Comparison of ENCODE assay signal across 9 cellular contexts in genomic region chrX:22060451-22060940, GRCh38. TPM values are rescaled to one million over a fixed set of nuclear protein-coding genes. Genes with fewer than 3 reads are reported as not detected.
DNase-seq lines count a peak whose midpoint lies in the region; ATAC-seq, FAIRE-seq and TF ChIP-seq lines count a peak whose summit lies in the region.
"Had no signal": no experiment of that assay in that cellular context is flagged by ENCODE, and none has a peak within 500 bp of the region (broad histone marks: within the 10 kb centered on the region; RNA-seq: fewer than 3 reads in every experiment).

No MANE protein-coding gene starts in this region.

- WGBS in esophagus, 2 donors = 17 to 53% methylated on average over 1 of the region's 1 CpG

- ATAC-seq in GM21515 (IDR thresholded peaks at IDR 0.05; ENCODE audit: unreplicated experiment) (peak; percentile 56), HG03565 (IDR thresholded peaks at IDR 0.05; ENCODE audit: unreplicated experiment) (peak; percentile 58)

- CTCF ChIA-PET in GM10248 (lab: Yijun Ruan, JAX) = interaction anchor here (1.1 to 1.9 kb wide), 3 partner anchors 57 to 76 kb away, joined by 3 to 8 read pairs (median 5); no protein-coding TSS in a partner anchor

- POLR2A ChIA-PET in GM10248 (lab: Yijun Ruan, JAX) = no interaction called here

- no peak for TF ChIP-seq CTCF in GM10248 (IDR thresholded peaks at IDR 0.05; ENCODE audit: control extremely low read depth, extremely low read depth, low read depth, missing control alignments)

- TF ChIP-seq POLR2A in H54 (IDR thresholded peaks at IDR 0.05; ENCODE audit: low read depth, low read length) = no peak

- H3K4me1 ChIP-seq in esophagus (ENCODE audit: control insufficient read depth in 2 of 2, insufficient read depth in 2 of 2, low read length in 1 of 2) = no peaks in the 10 kb centered on the region

- H3K27me3 ChIP-seq in esophagus (ENCODE audit: control insufficient read depth in 1 of 2, insufficient read depth in 2 of 2, low read length in 2 of 2) = peaks cover 0 to 2% of the 10 kb centered on the region in 2 donors

- H3K4me3 ChIP-seq in esophagus (ENCODE audit: low read depth in 1 of 2, low read length in 2 of 2) = no peak overlapping the region

- H3K27ac ChIP-seq in esophagus (ENCODE audit: low read depth in 2 of 2, low read length in 1 of 2) = peak overlapping the region; percentile 40 to 71

- FAIRE-seq in H54 (lab: Jason Lieb, UNC) = no peak

- H3K36me3 ChIP-seq in esophagus (ENCODE audit: control insufficient read depth in 2 of 2, insufficient read depth in 2 of 2, low read length in 1 of 2) = no peaks in the 10 kb centered on the region

- DNase-seq in GM10248 (ENCODE audit: extremely low spot score) (peak; percentile 20), NCI-H187 treated with DMSO at 0.1 percent for 48 hours (lab: John Stamatoyannopoulos, UW) (no peak), H54 (ENCODE audit: insufficient read length, low spot score) (no peak), middle frontal gyrus (ENCODE audit: extremely low spot score, low spot score) (no peak), cortex of kidney (lab: John Stamatoyannopoulos, UW) (no peak)
- DNase-seq: SHP77 treated with DMSO at 0.1 percent for 48 hours had no signal

- no peaks in the 10 kb centered on the region for H3K9me3 ChIP-seq in esophagus (ENCODE audit: control insufficient read depth in 2 of 2, insufficient read depth in 1 of 2, low read depth in 1 of 2, low read length in 1 of 2)

RNA-seq across cellular contexts. Expression of gene PHEX, which starts 28.4 kb away (rescaled TPM):
- under 1 TPM; 0.09 to 0.12 TPM for polyA plus RNA-seq in esophagus
